In genomic region chr2:15189236-15189635, GRCh38 we compare ENCODE assay signal across 22 cellular contexts.
DNase-seq lines count a peak whose midpoint lies in the region; ATAC-seq, FAIRE-seq and TF ChIP-seq lines count a peak whose summit lies in the region.
"Had no signal": no experiment of that assay in that cellular context is flagged by ENCODE, and none has a peak within 500 bp of the region (broad histone marks: within the 10 kb centered on the region; RNA-seq: fewer than 3 reads in every experiment).

No MANE protein-coding gene starts in this region.

- peak; percentile 71 to 72; a peak in 5 of 6 replicates for ATAC-seq in A549
- ATAC-seq in GM19463 (IDR thresholded peaks at IDR 0.05; ENCODE audit: unreplicated experiment) = no peak
- no peak for ATAC-seq in GM18861 (IDR thresholded peaks at IDR 0.05; ENCODE audit: unreplicated experiment)
- no peak for ATAC-seq in GM18517 (IDR thresholded peaks at IDR 0.05; ENCODE audit: unreplicated experiment)
- ATAC-seq: naive thymus-derived CD4-positive, alpha-beta T cell; Right ventricle myocardium inferior had no signal

- CTCF ChIA-PET in A549 (lab: Yijun Ruan, JAX) = no interaction called here

- no peaks in the 10 kb centered on the region for H3K4me1 ChIP-seq in A549
- H3K4me1 ChIP-seq: left ventricle myocardium inferior, prostate gland, stomach, uterus had no signal

- TF ChIP-seq EP300 in A549 (IDR thresholded peaks at IDR 0.05) = no peak

- no peak for DNase-seq in A549 (ENCODE audit: low read depth in 1 of 2, low spot score in 1 of 2)
- no peak for DNase-seq in GM19239 (ENCODE audit: insufficient read length, low spot score)
- peak; percentile 4 for DNase-seq in RKO (ENCODE audit: low spot score)
- peak; percentile 14 for DNase-seq in fibroblast of mammary gland (ENCODE audit: low read depth)
- no peak for DNase-seq in mucosa of gallbladder (ENCODE audit: low spot score)
- DNase-seq: activated CD8-positive, alpha-beta memory T cell treated with anti-CD3 and anti-CD28 coated beads, Interleukin-2, amount 50 U/mL, for 4 hours; activated naive CD4-positive, alpha-beta T cell; COR-L47; hypothalamus; left ventricle myocardium inferior; naive thymus-derived CD4-positive, alpha-beta T cell; NCI-H2029 treated with DMSO at 0.1 percent for 48 hours; NCI-H774; stomach; T-helper 2 cell; uterus had no signal

- no peak overlapping the region for H3K27ac ChIP-seq in A549
- H3K27ac ChIP-seq: left ventricle myocardium inferior, prostate gland, stomach, uterus had no signal

- FAIRE-seq in A549 (lab: Jason Lieb, UNC) (no peak), GM19239 (lab: Jason Lieb, UNC) (peak; percentile 11)
- FAIRE-seq: GM18507 had no signal

- H3K4me3 ChIP-seq in A549 (no peak overlapping the region), fibroblast of mammary gland (ENCODE audit: control insufficient read depth, low read depth, low read length) (no peak overlapping the region)
- H3K4me3 ChIP-seq: left ventricle myocardium inferior, prostate gland, stomach, uterus had no signal

- WGBS in A549 (ENCODE audit: missing lambda C conversion rate) = 68% methylated on average over 2 of the region's 2 CpGs

- no peak overlapping the region for H3K4me2 ChIP-seq in A549

- POLR2A ChIA-PET in A549 (lab: Yijun Ruan, JAX) = no interaction called here

- H3K9me3 ChIP-seq in A549 = no peaks in the 10 kb centered on the region
- H3K9me3 ChIP-seq: left ventricle myocardium inferior, prostate gland, stomach, uterus had no signal

- TF ChIP-seq RAD21 in A549 (conservative IDR thresholded peaks at IDR 0.05 in 1 of 2, IDR thresholded peaks at IDR 0.05 in 1 of 2) = no peak

- TF ChIP-seq POLR2A in A549 (IDR thresholded peaks at IDR 0.05; ENCODE audit: low read length) = no peak

- TF ChIP-seq CTCF in A549 (IDR thresholded peaks at IDR 0.05) (no peak), fibroblast of mammary gland (conservative IDR thresholded peaks at IDR 0.05; ENCODE audit: control insufficient read depth, insufficient read depth, low read depth, low read length) (no peak)

TF ChIP-seq in A549, 52 proteins besides CTCF, POLR2A, EP300 and RAD21:
- TF ChIP-seq HES2 (IDR thresholded peaks at IDR 0.05) (no peak), HOXB5 (CRISPR knock-in tag; IDR thresholded peaks at IDR 0.05) (no peak), CHD2 (IDR thresholded peaks at IDR 0.05; ENCODE audit: low read length, partially characterized antibody) (no peak), TFCP2L1 (CRISPR knock-in tag; IDR thresholded peaks at IDR 0.05) (no peak), MYC (IDR thresholded peaks at IDR 0.05; ENCODE audit: borderline replicate concordance, low read length) (no peak), BCL3 (IDR thresholded peaks at IDR 0.05) (no peak), FOSB (CRISPR knock-in tag; IDR thresholded peaks at IDR 0.05) (no peak), GATA3 (IDR thresholded peaks at IDR 0.05; ENCODE audit: borderline replicate concordance) (no peak), REST (IDR thresholded peaks at IDR 0.05) (no peak), KDM5A (IDR thresholded peaks at IDR 0.05) (no peak), JUN (IDR thresholded peaks at IDR 0.05) (no peak), HMGXB4 (CRISPR knock-in tag; IDR thresholded peaks at IDR 0.05; ENCODE audit: borderline replicate concordance) (no peak), PHF8 (IDR thresholded peaks at IDR 0.05; ENCODE audit: borderline replicate concordance, low read depth) (no peak), HOXA7 (CRISPR knock-in tag; IDR thresholded peaks at IDR 0.05) (no peak), EHF (CRISPR knock-in tag; IDR thresholded peaks at IDR 0.05) (no peak), CHD4 (IDR thresholded peaks at IDR 0.05; ENCODE audit: borderline replicate concordance) (no peak), CBX8 (IDR thresholded peaks at IDR 0.05) (no peak), ZFP36 (IDR thresholded peaks at IDR 0.05; ENCODE audit: borderline replicate concordance, partially characterized antibody) (no peak)
TF ChIP-seq in A549: peak in this region for 0.

Comparison
In these comparisons a context has a peak if more than half of its experiments do, and no peak if none do; other contexts are left out.
1. ATAC-seq: peak in A549 (2 of 2); none in GM19463 (single experiment), GM18861 (single experiment) and GM18517 (single experiment).
2. DNase-seq: peak in RKO (single experiment) and fibroblast of mammary gland (single experiment); none in A549 (0 of 2), GM19239 (single experiment) and mucosa of gallbladder (single experiment).